In genomic region chr11:33976351-33977199, GRCh38 we compare ENCODE assay signal across 17 cellular contexts.
DNase-seq lines count a peak whose midpoint lies in the region; ATAC-seq and TF ChIP-seq lines count a peak whose summit lies in the region.
"Had no signal": no experiment of that assay in that cellular context is flagged by ENCODE, and none has a peak within 500 bp of the region (broad histone marks: within the 10 kb centered on the region; RNA-seq: fewer than 3 reads in every experiment).

No MANE protein-coding gene starts in this region.

- peaks cover 6% of the 10 kb centered on the region for H3K27me3 Mint-ChIP-seq in activated T-helper 17 cell treated with anti-CD3 and anti-CD28 coated beads, Interleukin-2, amount 50 U/mL, for 72 hours
- peaks cover 19% of the 10 kb centered on the region for H3K27me3 Mint-ChIP-seq in activated T-helper 2 cell treated with anti-CD3 and anti-CD28 coated beads, Interferon-gamma antibody, Interleukin-2, Interleukin-4, amounts not matched to agents 10 μg/mL and 5 μg/mL and 100 μg/mL, durations not matched to agents 14 hours and 24 hours and 36 hours (ENCODE audit: low read depth)

- TF ChIP-seq CTCF in fibroblast of mammary gland (conservative IDR thresholded peaks at IDR 0.05; ENCODE audit: control insufficient read depth, insufficient read depth, low read depth, low read length) (no peak), retinal pigment epithelial cell (conservative IDR thresholded peaks at IDR 0.05; ENCODE audit: low read depth, low read length) (no peak)

- ATAC-seq in GM21515 (IDR thresholded peaks at IDR 0.05; ENCODE audit: unreplicated experiment), result no peak
- no peak for ATAC-seq in activated T-helper 17 cell treated with anti-CD3 and anti-CD28 coated beads, Interleukin-2, amount 50 U/mL, for 72 hours (replicated peaks)
- ATAC-seq: mucosa of descending colon, WTC11 had no signal

- peak; percentile 39 for DNase-seq in EH (ENCODE audit: low read depth)
- peak; percentile 68 to 80 for DNase-seq in NOMO-1 (lab: John Stamatoyannopoulos, UW; ENCODE audit: unreplicated experiment in 2 of 2)
- peak; percentile 11 for DNase-seq in fibroblast of mammary gland (ENCODE audit: low read depth)
- peak; percentile 74 for DNase-seq in retinal pigment epithelial cell (ENCODE audit: low read depth)
- DNase-seq in activated T-helper 2 cell treated with anti-CD3 and anti-CD28 coated beads, Interferon-gamma antibody, Interleukin-2, Interleukin-4, amounts not matched to agents 10 μg/mL and 5 μg/mL and 100 μg/mL, durations not matched to agents 14 hours and 24 hours and 36 hours (ENCODE audit: low spot score), result no peak
- no peak for DNase-seq in stimulated activated CD4-positive, alpha-beta T cell treated with anti-CD3 and anti-CD28 coated beads, Interleukin-1b, Interleukin-23, amount 100 ng/mL, for 48 hours
- DNase-seq: activated gamma-delta T cell; aorta; mucosa of descending colon; NCI-H2029 treated with DMSO at 0.1 percent for 48 hours; NCI-H510A treated with DMSO at 0.1 percent for 48 hours; stimulated activated naive CD4-positive, alpha-beta T cell; uterus had no signal

- no peak overlapping the region for H3K4me3 ChIP-seq in fibroblast of mammary gland (ENCODE audit: control insufficient read depth, low read depth, low read length)
- H3K4me3 ChIP-seq in retinal pigment epithelial cell (ENCODE audit: low read length), result no peak overlapping the region
- H3K4me3 ChIP-seq: mucosa of descending colon, uterus had no signal

- H3K4me1 Mint-ChIP-seq in activated T-helper 17 cell treated with anti-CD3 and anti-CD28 coated beads, Interleukin-2, amount 50 U/mL, for 72 hours, result no peaks in the 10 kb centered on the region
- H3K4me1 Mint-ChIP-seq in activated T-helper 2 cell treated with anti-CD3 and anti-CD28 coated beads, Interferon-gamma antibody, Interleukin-2, Interleukin-4, amounts not matched to agents 10 μg/mL and 5 μg/mL and 100 μg/mL, durations not matched to agents 14 hours and 24 hours and 36 hours (ENCODE audit: low read depth), result no peaks in the 10 kb centered on the region
- H3K4me1 Mint-ChIP-seq: B cell, WTC11 had no signal

- H3K27ac Mint-ChIP-seq in activated T-helper 17 cell treated with anti-CD3 and anti-CD28 coated beads, Interleukin-2, amount 50 U/mL, for 72 hours, result no peak overlapping the region
- no peak overlapping the region for H3K27ac Mint-ChIP-seq in activated T-helper 2 cell treated with anti-CD3 and anti-CD28 coated beads, Interferon-gamma antibody, Interleukin-2, Interleukin-4, amounts not matched to agents 10 μg/mL and 5 μg/mL and 100 μg/mL, durations not matched to agents 14 hours and 24 hours and 36 hours
- H3K27ac Mint-ChIP-seq: B cell, WTC11 had no signal

- H3K36me3 Mint-ChIP-seq in activated T-helper 17 cell treated with anti-CD3 and anti-CD28 coated beads, Interleukin-2, amount 50 U/mL, for 72 hours (ENCODE audit: low read depth), result no peaks in the 10 kb centered on the region
- no peaks in the 10 kb centered on the region for H3K36me3 Mint-ChIP-seq in activated T-helper 2 cell treated with anti-CD3 and anti-CD28 coated beads, Interferon-gamma antibody, Interleukin-2, Interleukin-4, amounts not matched to agents 10 μg/mL and 5 μg/mL and 100 μg/mL, durations not matched to agents 14 hours and 24 hours and 36 hours (ENCODE audit: low read depth)
- H3K36me3 Mint-ChIP-seq: WTC11 had no signal

- intact Hi-C loops in activated T-helper 2 cell treated with anti-CD3 and anti-CD28 coated beads, Interferon-gamma antibody, Interleukin-2, Interleukin-4, amounts not matched to agents 10 μg/mL and 5 μg/mL and 100 μg/mL, durations not matched to agents 14 hours and 24 hours and 36 hours (cut with micrococcal nuclease), result no loop called here

- H3K4me3 Mint-ChIP-seq in activated T-helper 17 cell treated with anti-CD3 and anti-CD28 coated beads, Interleukin-2, amount 50 U/mL, for 72 hours, result no peak overlapping the region
- no peak overlapping the region for H3K4me3 Mint-ChIP-seq in activated T-helper 2 cell treated with anti-CD3 and anti-CD28 coated beads, Interferon-gamma antibody, Interleukin-2, Interleukin-4, amounts not matched to agents 10 μg/mL and 5 μg/mL and 100 μg/mL, durations not matched to agents 14 hours and 24 hours and 36 hours (ENCODE audit: low read depth)
- H3K4me3 Mint-ChIP-seq: B cell, WTC11 had no signal

- H3K9me3 Mint-ChIP-seq in activated T-helper 17 cell treated with anti-CD3 and anti-CD28 coated beads, Interleukin-2, amount 50 U/mL, for 72 hours, result no peaks in the 10 kb centered on the region
- H3K9me3 Mint-ChIP-seq in activated T-helper 2 cell treated with anti-CD3 and anti-CD28 coated beads, Interferon-gamma antibody, Interleukin-2, Interleukin-4, amounts not matched to agents 10 μg/mL and 5 μg/mL and 100 μg/mL, durations not matched to agents 14 hours and 24 hours and 36 hours, result no peaks in the 10 kb centered on the region
- H3K9me3 Mint-ChIP-seq: WTC11 had no signal

Comparison
In these comparisons a context has a peak if more than half of its experiments do, and no peak if none do; other contexts are left out.
1. DNase-seq: peak in EH (single experiment), NOMO-1 (2 of 2), fibroblast of mammary gland (single experiment) and retinal pigment epithelial cell (single experiment); none in activated T-helper 2 cell treated with anti-CD3 and anti-CD28 coated beads, Interferon-gamma antibody, Interleukin-2, Interleukin-4, amounts not matched to agents 10 μg/mL and 5 μg/mL and 100 μg/mL, durations not matched to agents 14 hours and 24 hours and 36 hours (single experiment) and stimulated activated CD4-positive, alpha-beta T cell treated with anti-CD3 and anti-CD28 coated beads, Interleukin-1b, Interleukin-23, amount 100 ng/mL, for 48 hours (single experiment).